8 cellular contexts compared by ENCODE assay signal in genomic region chr10:124742418-124743187, GRCh38. TPM values are rescaled to one million over a fixed set of nuclear protein-coding genes. Genes with fewer than 3 reads are reported as not detected.
DNase-seq lines count a peak whose midpoint lies in the region; ATAC-seq and TF ChIP-seq lines count a peak whose summit lies in the region.

No MANE protein-coding gene starts in this region.

- no peak overlapping the region for H2BK15ac ChIP-seq in H9 (ENCODE audit: low read depth, low read length)

- no peaks in the 10 kb centered on the region for H3K9me3 Mint-ChIP-seq in H9

- H3K23ac ChIP-seq in H9 (ENCODE audit: insufficient read length, low read depth, low read length), result no peak overlapping the region

- no peak overlapping the region for H2BK12ac ChIP-seq in H9 (ENCODE audit: insufficient read length, low read depth, low read length)

- ATAC-seq in mucosa of descending colon (peak; percentile 22), HG03139 (IDR thresholded peaks at IDR 0.05; ENCODE audit: unreplicated experiment) (no peak)

- H3K23me2 ChIP-seq in H9 (ENCODE audit: insufficient read length, low read depth, low read length, poor library complexity, severe bottlenecking), result peaks cover 9% of the 10 kb centered on the region

- H3K79me2 ChIP-seq in H9 (ENCODE audit: insufficient read depth, low read length), result no peaks in the 10 kb centered on the region

- H3K4me2 ChIP-seq in H9 (ENCODE audit: insufficient read depth, insufficient read length, low read length), result peak overlapping the region; percentile 88

- H3K36me3 Mint-ChIP-seq in H9 (ENCODE audit: insufficient read depth in 1 of 3, low read depth in 3 of 3), result no peaks in the 10 kb centered on the region; a peak in 1 of 7 replicates

- H3K4ac ChIP-seq in H9 (ENCODE audit: low read depth, low read length), result no peak overlapping the region

- H2BK120ac ChIP-seq in H9 (ENCODE audit: low read depth, low read length, poor library complexity, severe bottlenecking), result no peak overlapping the region

- no peak overlapping the region for H3T11ph ChIP-seq in H9 (ENCODE audit: low read length)

- H3K14ac ChIP-seq in H9 (ENCODE audit: insufficient read depth, low read length), result peak overlapping the region; percentile 41; the same call in 1 of the 2 replicates

- H2AFZ ChIP-seq in H9 (ENCODE audit: low read length), result no peak overlapping the region

- H3K9me3 ChIP-seq in H9 (ENCODE audit: control insufficient read depth, low read depth, low read length), result no peaks in the 10 kb centered on the region
- no peaks in the 10 kb centered on the region for H3K9me3 ChIP-seq in ectodermal cell (ENCODE audit: control insufficient read depth, low read length)
- H3K9me3 ChIP-seq in mucosa of descending colon, result no peaks in the 10 kb centered on the region

- no peaks in the 10 kb centered on the region for H3K79me1 ChIP-seq in H9 (ENCODE audit: insufficient read depth, low read depth, low read length, poor library complexity, severe bottlenecking)

- intact Hi-C loops in mucosa of descending colon (cut with DNase I, micrococcal nuclease), result loop anchor here (5.0 to 10.0 kb wide), 2 partner anchors 98 to 210 kb away; no protein-coding TSS in a partner anchor

- H3K4me3 ChIP-seq in ectodermal cell (ENCODE audit: insufficient read depth, low read depth, low read length) (peak overlapping the region; percentile 73), mucosa of descending colon (peak overlapping the region; percentile 50)

- H4K5ac ChIP-seq in H9 (ENCODE audit: insufficient read length, low read depth, low read length), result no peak overlapping the region

- H3K27me3 Mint-ChIP-seq in H9 (ENCODE audit: low read depth), result peaks cover 44% of the 10 kb centered on the region

- no peak overlapping the region for H2BK20ac ChIP-seq in H9 (ENCODE audit: low read depth, low read length, poor library complexity, severe bottlenecking)

- peak overlapping the region in 2 of 3 experiments; percentile 77 to 82; a peak in 2 of 7 replicates for H3K27ac Mint-ChIP-seq in H9

- H4K91ac ChIP-seq in H9 (ENCODE audit: insufficient read length, low read depth, low read length), result no peak overlapping the region

- POLR2A ChIA-PET in RWPE1 (lab: Yijun Ruan, JAX; ENCODE audit: low non-redundant PET), result no interaction called here

- WGBS in H9 (ENCODE audit: extremely low coverage, insufficient read length, low lambda C conversion rate), result no CpG with 5 or more reads among the region's 42 CpGs
- WGBS in ectodermal cell, 2 experiments, result 4% methylated on average over 42 of the region's 42 CpGs

- H2AK5ac ChIP-seq in H9 (ENCODE audit: insufficient read length, low read length), result no peak overlapping the region

- H3K27me3 ChIP-seq in H9 (ENCODE audit: insufficient read depth, low read length) (peaks cover 6% of the 10 kb centered on the region; the same call in 1 of the 2 replicates), ectodermal cell (ENCODE audit: control insufficient read depth, insufficient read depth, low read length, poor library complexity, severe bottlenecking) (peaks cover 12% of the 10 kb centered on the region)

- peak overlapping the region; percentile 88 to 95 for H3K4me3 Mint-ChIP-seq in H9

- no peak overlapping the region for H2BK5ac ChIP-seq in H9 (ENCODE audit: insufficient read length, low read length)

- H3K56ac ChIP-seq in H9 (ENCODE audit: insufficient read length, low read depth, low read length), result no peak overlapping the region

- H4K8ac ChIP-seq in H9 (replicated peaks; ENCODE audit: insufficient read length, low read depth, low read length), result no peak overlapping the region

- H3K4me1 Mint-ChIP-seq in H9, result peaks cover 59 to 62% of the 10 kb centered on the region in 2 experiments

- H3K4me1 ChIP-seq in H9 (ENCODE audit: insufficient read depth, low read length), result peaks cover 16% of the 10 kb centered on the region; the same call in 1 of the 2 replicates
- peaks cover 49% of the 10 kb centered on the region for H3K4me1 ChIP-seq in ectodermal cell (ENCODE audit: control insufficient read depth, insufficient read depth, low read length)
- peaks cover 56% of the 10 kb centered on the region for H3K4me1 ChIP-seq in mucosa of descending colon (ENCODE audit: low read depth)

- H3K18ac ChIP-seq in H9 (ENCODE audit: insufficient read length, low read depth, low read length), result no peak overlapping the region

- H4K20me1 ChIP-seq in H9 (ENCODE audit: control insufficient read depth, insufficient read depth, insufficient read length), result no peaks in the 10 kb centered on the region

- H3K27ac ChIP-seq in C4-2B (peak overlapping the region; percentile 80), H9 (ENCODE audit: insufficient read length, low read depth, low read length) (no peak overlapping the region), RWPE1 (peak overlapping the region; percentile 97), ectodermal cell (ENCODE audit: insufficient read depth, low read depth, low read length, poor library complexity, severe bottlenecking) (peak overlapping the region; percentile 5)

- DNase-seq in H9 (no peak), RWPE1 (ENCODE audit: low spot score) (peak; percentile 26), mucosa of descending colon (peak in 2 of 3 donors; percentile 57 to 59), H4 (ENCODE audit: low spot score) (no peak), activated gamma-delta T cell (lab: John Stamatoyannopoulos, UW) (no peak)

- TF ChIP-seq CTCF in C4-2B (conservative IDR thresholded peaks at IDR 0.05), result peak; percentile 22
- TF ChIP-seq CTCF in H9 (conservative IDR thresholded peaks at IDR 0.05), result peak; percentile 33; the same call in 1 of the 3 replicates
- peak; percentile 32 for TF ChIP-seq CTCF in RWPE1 (conservative IDR thresholded peaks at IDR 0.05; ENCODE audit: low read depth)
- TF ChIP-seq CTCF in mucosa of descending colon (IDR thresholded peaks at IDR 0.05), result no peak

- H3K9ac ChIP-seq in H9 (ENCODE audit: extremely low read depth, insufficient read length, low read length), result peak overlapping the region; percentile 15

- CTCF ChIA-PET in RWPE1 (lab: Yijun Ruan, JAX), result interaction anchor here (0.6 to 2.5 kb wide), 9 partner anchors 35 to 1625 kb away, joined by 3 to 18 read pairs (median 4); no protein-coding TSS in a partner anchor

- H3K36me3 ChIP-seq in ectodermal cell (ENCODE audit: control insufficient read depth, insufficient read depth, low read length) (no peaks in the 10 kb centered on the region), mucosa of descending colon (ENCODE audit: low read depth) (no peaks in the 10 kb centered on the region)

RNA-seq across cellular contexts. Expression of gene FAM53B, which starts 1.6 kb away (rescaled TPM):
- total RNA-seq in H9 (2021), result 10.6 and 11.5 TPM in 2 replicates
- polyA plus RNA-seq in ectodermal cell (2013, experiment 1 of 4), result 23.8 TPM
- polyA plus RNA-seq in ectodermal cell (2013, experiment 2 of 4), result 23.7 TPM
- polyA plus RNA-seq in ectodermal cell (2013, experiment 3 of 4), result 19.7 TPM
- 21.1 TPM for polyA plus RNA-seq in ectodermal cell (2013, experiment 4 of 4)
- total RNA-seq in mucosa of descending colon, result 10 to 100 TPM; 37.2 to 48.0 (median 44.2) TPM
- 7.4 and 10.5 TPM in 2 replicates for total RNA-seq in H4 (2014; rRNA removed; shearing (Covaris generic))

RNA-seq across cellular contexts. Expression of gene EEF1AKMT2, which starts 49.1 kb away (rescaled TPM):
- total RNA-seq in H9 (2021) (17.8 and 19.0 TPM in 2 replicates), mucosa of descending colon (10 to 100 TPM; 14.4 to 19.3 (median 18.0) TPM)
- polyA plus RNA-seq in ectodermal cell (2013, experiment 1 of 4), result 37.8 TPM
- polyA plus RNA-seq in ectodermal cell (2013, experiment 2 of 4), result 38.4 TPM
- 35.7 TPM for polyA plus RNA-seq in ectodermal cell (2013, experiment 3 of 4)
- 37.7 TPM for polyA plus RNA-seq in ectodermal cell (2013, experiment 4 of 4)
- 22.8 and 32.3 TPM in 2 replicates for total RNA-seq in H4 (2014; rRNA removed; shearing (Covaris generic))

RNA-seq across cellular contexts. Expression of gene ABRAXAS2, which starts 59.0 kb away (rescaled TPM):
- total RNA-seq in H9 (2021) (11.4 and 12.2 TPM in 2 replicates), mucosa of descending colon (10 to 100 TPM; 11.9 to 14.3 (median 14.1) TPM)
- polyA plus RNA-seq in ectodermal cell (2013, experiment 1 of 4), result 20.5 TPM
- polyA plus RNA-seq in ectodermal cell (2013, experiment 2 of 4), result 19.4 TPM
- 16.8 TPM for polyA plus RNA-seq in ectodermal cell (2013, experiment 3 of 4)
- polyA plus RNA-seq in ectodermal cell (2013, experiment 4 of 4), result 17.7 TPM
- total RNA-seq in H4 (2014; rRNA removed; shearing (Covaris generic)), result 10.9 and 16.6 TPM in 2 replicates

Comparison
In these comparisons a context has a peak if more than half of its experiments do, and no peak if none do; other contexts are left out.
1. DNase-seq: peak in RWPE1 (single experiment) and mucosa of descending colon (2 of 3); none in H9 (single experiment), H4 (single experiment) and activated gamma-delta T cell (single experiment).